In the genomic region with DNA sequence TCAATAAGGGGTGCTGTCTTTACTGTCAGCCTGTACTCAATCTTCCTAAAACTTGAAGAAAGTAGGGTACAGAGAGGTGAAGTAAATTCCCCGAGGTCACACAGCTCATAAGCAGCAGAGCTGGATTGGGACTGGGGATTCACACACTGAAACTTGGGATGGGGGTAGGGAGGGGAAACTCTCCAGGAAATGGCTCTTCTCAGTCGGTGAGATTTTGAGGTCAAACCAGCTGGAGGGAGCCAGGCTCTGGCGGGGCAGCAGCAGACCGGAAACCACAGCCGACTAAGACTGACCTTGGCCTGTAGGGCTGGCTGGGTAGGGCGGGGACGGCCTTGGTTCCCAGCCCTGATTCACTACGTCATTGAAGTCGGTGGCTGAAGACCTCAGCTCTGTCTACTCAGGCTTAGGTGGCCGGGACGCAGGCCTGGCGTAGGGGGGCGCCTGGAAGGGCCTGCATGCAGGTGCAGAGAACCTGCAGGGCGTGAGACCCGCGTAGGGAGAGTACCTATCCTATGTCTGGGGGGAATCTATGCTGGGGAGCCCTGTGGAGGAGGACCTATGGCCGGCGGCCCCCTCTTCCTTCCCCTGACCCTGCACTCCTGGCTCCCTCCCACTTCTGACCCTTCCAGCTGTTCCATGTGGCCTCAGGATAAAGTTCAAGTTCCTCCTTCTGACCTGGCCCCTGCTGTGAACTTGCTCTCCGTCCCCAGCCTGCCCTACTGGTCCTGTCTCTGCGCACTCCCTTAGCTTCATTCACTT, we compare ENCODE assay signal across 8 cellular contexts. TPM values are rescaled to one million over a fixed set of nuclear protein-coding genes. Genes with fewer than 3 reads are reported as not detected.
A peak's percentile ranks its signal among the peaks of the same experiment; 100 is the strongest.
DNase-seq lines count a peak whose midpoint lies in the region; ATAC-seq, FAIRE-seq and TF ChIP-seq lines count a peak whose summit lies in the region.

No MANE protein-coding gene starts in this region.

- no peaks in the 10 kb centered on the region for H3K9me3 Mint-ChIP-seq in CD14-positive monocyte
- H3K9me3 Mint-ChIP-seq in astrocyte (ENCODE audit: unreplicated experiment) = no peaks in the 10 kb centered on the region

- TF ChIP-seq CTCF in CD14-positive monocyte (IDR thresholded peaks at IDR 0.05) (no peak), KMS-11 (conservative IDR thresholded peaks at IDR 0.05; ENCODE audit: low read depth, low read length) (no peak), astrocyte (IDR thresholded peaks at IDR 0.05; ENCODE audit: insufficient read depth, low read depth, low read length) (no peak), smooth muscle cell (IDR thresholded peaks at IDR 0.05; ENCODE audit: borderline replicate concordance, insufficient read depth, poor library complexity, severe bottlenecking) (no peak)

- H3K9ac ChIP-seq in KMS-11 (no peak overlapping the region), astrocyte (ENCODE audit: low read length) (peak overlapping the region; percentile 47), smooth muscle cell (ENCODE audit: low read depth) (no peak overlapping the region)

- WGBS in smooth muscle cell (ENCODE audit: low lambda C conversion rate) = 52% methylated on average over 20 of the region's 20 CpGs

- H3K4me1 ChIP-seq in KMS-11 (ENCODE audit: low read depth, poor library complexity, severe bottlenecking) (peaks cover 8% of the 10 kb centered on the region), astrocyte (ENCODE audit: insufficient read depth, low read length) (peaks cover 20% of the 10 kb centered on the region), smooth muscle cell (ENCODE audit: low read depth) (no peaks in the 10 kb centered on the region)

- H2AFZ ChIP-seq in KMS-11 (ENCODE audit: low read depth) = peak overlapping the region; percentile 20; the same call in 1 of the 2 replicates
- H2AFZ ChIP-seq in astrocyte (ENCODE audit: low read depth, low read length) = peak overlapping the region; percentile 29
- H2AFZ ChIP-seq in smooth muscle cell (ENCODE audit: low read depth) = no peak overlapping the region

- H3K27me3 Mint-ChIP-seq in CD14-positive monocyte (ENCODE audit: low read depth in 3 of 3) (peaks cover 24 to 33% (median 29%) of the 10 kb centered on the region in 3 donors), astrocyte (ENCODE audit: low read depth, unreplicated experiment) (peaks cover 39% of the 10 kb centered on the region)

- H3K4me2 ChIP-seq in KMS-11 (peak overlapping the region; percentile 34; the same call in 1 of the 2 replicates), astrocyte (ENCODE audit: low read length) (peak overlapping the region; percentile 76), smooth muscle cell (peak overlapping the region; percentile 17)

- H3K36me3 ChIP-seq in KMS-11 (ENCODE audit: insufficient read depth) (no peaks in the 10 kb centered on the region), astrocyte (ENCODE audit: insufficient read depth, low read length) (no peaks in the 10 kb centered on the region), smooth muscle cell (ENCODE audit: low read depth) (no peaks in the 10 kb centered on the region)

- H3K27me3 ChIP-seq in KMS-11 (ENCODE audit: insufficient read depth, low read depth) (peaks cover 16% of the 10 kb centered on the region; the same call in 1 of the 2 replicates), astrocyte (ENCODE audit: insufficient read depth, low read length) (no peaks in the 10 kb centered on the region), smooth muscle cell (ENCODE audit: low read depth) (no peaks in the 10 kb centered on the region)

- H3K36me3 Mint-ChIP-seq in CD14-positive monocyte (no peaks in the 10 kb centered on the region), astrocyte (ENCODE audit: low read depth, unreplicated experiment) (peaks cover under 1% of the 10 kb centered on the region)

- intact Hi-C loops in CD14-positive monocyte (cut with micrococcal nuclease) = loop anchor here in 1 of 2 donors (5.0 kb wide), 3 partner anchors 37 to 68 kb away; a partner anchor contains a TSS

- H3F3A ChIP-seq in smooth muscle cell (ENCODE audit: low read depth) = no peaks in the 10 kb centered on the region

- H3K4me3 ChIP-seq in KMS-11 (IDR thresholded peaks at IDR 0.05; ENCODE audit: insufficient read depth, low read depth, low read length) (no peak overlapping the region), astrocyte (ENCODE audit: insufficient read depth, low read depth, low read length) (no peak overlapping the region), smooth muscle cell (no peak overlapping the region)

- H4K20me1 ChIP-seq in KMS-11 (ENCODE audit: insufficient read depth) (no peaks in the 10 kb centered on the region), astrocyte (ENCODE audit: insufficient read depth, low read length) (no peaks in the 10 kb centered on the region), smooth muscle cell (ENCODE audit: low read depth) (no peaks in the 10 kb centered on the region)

- no peak for FAIRE-seq in astrocyte (lab: Jason Lieb, UNC)

- peaks cover 30% of the 10 kb centered on the region for H3K4me1 Mint-ChIP-seq in CD14-positive monocyte
- peaks cover 10% of the 10 kb centered on the region for H3K4me1 Mint-ChIP-seq in astrocyte (ENCODE audit: low read depth, unreplicated experiment)

- peak; percentile 92 for ATAC-seq in GM21423 (IDR thresholded peaks at IDR 0.05; ENCODE audit: unreplicated experiment)

- H3K4me3 Mint-ChIP-seq in CD14-positive monocyte (peak overlapping the region; percentile 64 to 70), astrocyte (ENCODE audit: unreplicated experiment) (peak overlapping the region; percentile 64)

- H3K27ac Mint-ChIP-seq in CD14-positive monocyte (peak overlapping the region; percentile 92 to 97 (median 94)), astrocyte (ENCODE audit: unreplicated experiment) (peak overlapping the region; percentile 85)

- DNase-seq in CD14-positive monocyte (ENCODE audit: low spot score) = peak; percentile 93
- DNase-seq in astrocyte (ENCODE audit: low read depth) = peak; percentile 79
- DNase-seq in iPS DF 19.7 (ENCODE audit: low read depth, low spot score) = peak; percentile 48
- DNase-seq in smooth muscle cell (lab: John Stamatoyannopoulos, UW; ENCODE audit: unreplicated experiment) = no peak
- no peak for DNase-seq in NCI-H524 treated with DMSO at 0.1 percent for 48 hours (lab: John Stamatoyannopoulos, UW)
- DNase-seq in NCI-H82 (lab: John Stamatoyannopoulos, UW) = no peak

- H3K27ac ChIP-seq in KMS-11 = no peak overlapping the region
- H3K27ac ChIP-seq in astrocyte (ENCODE audit: low read depth, low read length) = peak overlapping the region; percentile 47
- peak overlapping the region; percentile 42 for H3K27ac ChIP-seq in smooth muscle cell (ENCODE audit: low read depth)

- H3K9me3 ChIP-seq in astrocyte (ENCODE audit: insufficient read depth, low read depth, low read length) (no peaks in the 10 kb centered on the region), smooth muscle cell (replicated peaks; ENCODE audit: low read depth) (no peaks in the 10 kb centered on the region)

- no peaks in the 10 kb centered on the region for H3K79me2 ChIP-seq in KMS-11 (ENCODE audit: insufficient read depth, low read depth)
- no peaks in the 10 kb centered on the region for H3K79me2 ChIP-seq in astrocyte (ENCODE audit: insufficient read depth, low read length)
- no peaks in the 10 kb centered on the region for H3K79me2 ChIP-seq in smooth muscle cell (ENCODE audit: low read depth)

RNA-seq across cellular contexts. Expression of a gene that starts 11.8 kb away (rescaled TPM):
- polyA plus RNA-seq in CD14-positive monocyte (under 1 TPM in 1 of 2 donors, not detected in 1; 0.04 TPM), smooth muscle cell (not detected in 2 replicates)
- total RNA-seq in astrocyte (not detected in 2 replicates), smooth muscle cell (not detected in 2 replicates)

RNA-seq across cellular contexts. Expression of a gene that starts 28.6 kb away (rescaled TPM):
- under 1 TPM in 1 of 2 donors, not detected in 1; 0.22 TPM for polyA plus RNA-seq in CD14-positive monocyte
- 2.0 and 3.4 TPM in 2 replicates for total RNA-seq in astrocyte
- total RNA-seq in smooth muscle cell = 0.36 and 0.63 TPM in 2 replicates
- polyA plus RNA-seq in smooth muscle cell = 0.21 and 0.84 TPM in 2 replicates

RNA-seq across cellular contexts. Expression of a gene that starts 44.9 kb away (rescaled TPM):
- polyA plus RNA-seq in CD14-positive monocyte = 10 to 100 TPM; 64.0 to 64.5 TPM
- total RNA-seq in astrocyte = 80.6 and 80.9 TPM in 2 replicates
- 62.6 and 106 TPM in 2 replicates for total RNA-seq in smooth muscle cell
- 147 and 169 TPM in 2 replicates for polyA plus RNA-seq in smooth muscle cell

Comparison
In these comparisons a context has a peak if more than half of its experiments do, and no peak if none do; other contexts are left out.
1. DNase-seq: peak in CD14-positive monocyte (single experiment), astrocyte (single experiment) and iPS DF 19.7 (single experiment); none in smooth muscle cell (single experiment), NCI-H524 treated with DMSO at 0.1 percent for 48 hours (single experiment) and NCI-H82 (single experiment).
2. H3K4me2 ChIP-seq: peak in every context shown above with its lines; median percentile 76 in astrocyte; 34 in KMS-11; 17 in smooth muscle cell.